In the genomic region with DNA sequence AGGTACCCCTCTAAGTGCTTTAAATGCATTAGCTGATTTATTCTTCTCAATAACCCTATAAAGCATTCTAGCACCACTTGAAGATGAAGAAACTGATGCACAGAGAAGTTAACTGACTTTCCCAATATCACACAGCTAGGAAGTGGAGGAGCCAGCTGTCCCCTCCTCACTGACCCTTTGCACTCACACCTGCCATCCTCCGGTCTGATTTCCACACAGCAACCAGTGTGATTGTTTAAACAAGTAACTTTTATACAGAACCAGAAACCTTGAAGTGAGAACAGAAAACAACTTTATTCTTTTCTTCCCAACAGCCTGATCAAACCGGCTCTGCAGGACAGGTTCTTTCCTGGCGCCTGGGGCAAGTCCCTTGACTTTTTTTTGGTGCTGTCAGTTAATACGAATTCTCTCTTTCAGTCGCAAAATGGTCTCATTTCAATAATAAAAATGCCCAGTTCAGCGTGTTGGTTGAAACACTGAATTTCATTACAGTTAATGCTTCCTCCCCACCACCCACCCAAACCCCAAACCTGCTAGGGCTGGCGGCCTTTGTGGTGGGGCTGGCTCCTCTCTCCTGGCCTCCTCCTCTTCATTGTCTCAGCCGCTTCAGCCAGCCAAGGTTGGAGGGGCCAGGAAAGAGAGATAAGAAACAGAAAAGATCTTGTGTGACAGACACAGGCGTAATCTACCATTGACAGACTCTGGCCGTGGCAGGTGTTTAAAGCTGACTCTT, we compare ENCODE assay signal across 10 cellular contexts. TPM values are rescaled to one million over a fixed set of nuclear protein-coding genes. Genes with fewer than 3 reads are reported as not detected.
A peak's percentile ranks its signal among the peaks of the same experiment; 100 is the strongest.
DNase-seq lines count a peak whose midpoint lies in the region; ATAC-seq and TF ChIP-seq lines count a peak whose summit lies in the region.
"Had no signal": no experiment of that assay in that cellular context is flagged by ENCODE, and none has a peak within 500 bp of the region (broad histone marks: within the 10 kb centered on the region; RNA-seq: fewer than 3 reads in every experiment).

No MANE protein-coding gene starts in this region.

- ATAC-seq in GM21390 (IDR thresholded peaks at IDR 0.05; ENCODE audit: unreplicated experiment) (peak; percentile 68), heart left ventricle (no peak), GM21737 (IDR thresholded peaks at IDR 0.05; ENCODE audit: unreplicated experiment) (no peak)
- ATAC-seq: Panc1 had no signal

- DNase-seq in GM12865 (ENCODE audit: low read depth) (peak; percentile 53), HPDE6-E6E7 (ENCODE audit: extremely low spot score) (peak; percentile 22), hepatocyte (ENCODE audit: low spot score) (no peak), heart left ventricle (no peak), AG20443 (ENCODE audit: low spot score) (no peak), NCI-H526 (lab: John Stamatoyannopoulos, UW) (no peak)

- H3K27ac ChIP-seq in hepatocyte: peak overlapping the region; percentile 71
- H3K27ac ChIP-seq in heart left ventricle: no peak overlapping the region
- H3K27ac ChIP-seq: neutrophil had no signal

- TF ChIP-seq CTCF in GM12865 (IDR thresholded peaks at IDR 0.05; ENCODE audit: insufficient read depth, low read depth, low read length, missing control alignments) (no peak), hepatocyte (IDR thresholded peaks at IDR 0.05; ENCODE audit: poor library complexity) (no peak), heart left ventricle (IDR thresholded peaks at IDR 0.05) (no peak)

- no peak for TF ChIP-seq POLR2A in heart left ventricle (IDR thresholded peaks at IDR 0.05)

- H3K9me2 ChIP-seq in hepatocyte (replicated peaks; ENCODE audit: insufficient read depth): no peaks in the 10 kb centered on the region

- no peak overlapping the region for H3K4me3 ChIP-seq in GM12865 (ENCODE audit: low read depth, low read length)
- H3K4me3 ChIP-seq in hepatocyte: no peak overlapping the region
- H3K4me3 ChIP-seq in heart left ventricle: no peak overlapping the region

- H3K27me3 ChIP-seq in hepatocyte (no peaks in the 10 kb centered on the region), heart left ventricle (peaks cover 0 to 9% (median 0%) of the 10 kb centered on the region in 9 donors)
- H3K27me3 ChIP-seq: neutrophil had no signal

- H3K4me1 ChIP-seq in hepatocyte (ENCODE audit: insufficient read depth) (peaks cover 4% of the 10 kb centered on the region), heart left ventricle (peaks cover 0 to 7% (median 0%) of the 10 kb centered on the region in 12 donors)

- no peaks in the 10 kb centered on the region for H4K20me1 ChIP-seq in hepatocyte (ENCODE audit: insufficient read depth, poor library complexity, severe bottlenecking)

- no peaks in the 10 kb centered on the region for H3K9me3 ChIP-seq in hepatocyte (ENCODE audit: low read depth)
- H3K9me3 ChIP-seq in heart left ventricle: peaks cover 0 to 6% (median 0%) of the 10 kb centered on the region in 12 donors
- H3K9me3 ChIP-seq: neutrophil had no signal

- WGBS in hepatocyte (ENCODE audit: low lambda C conversion rate, missing lambda C conversion rate): 35% methylated on average over 10 of the region's 10 CpGs
- WGBS in heart left ventricle, 4 donors: 61 to 67% (median 63%) methylated on average over 10 of the region's 10 CpGs

- H3K36me3 ChIP-seq in hepatocyte (replicated peaks; ENCODE audit: insufficient read depth, low read depth): no peaks in the 10 kb centered on the region
- no peaks in the 10 kb centered on the region for H3K36me3 ChIP-seq in heart left ventricle
- H3K36me3 ChIP-seq: neutrophil had no signal

- no peak overlapping the region for H2AFZ ChIP-seq in hepatocyte

- peak overlapping the region; percentile 62 for H3K4me2 ChIP-seq in hepatocyte

- no peaks in the 10 kb centered on the region for H3K79me2 ChIP-seq in hepatocyte

- intact Hi-C loops in heart left ventricle (cut with DNase I): no loop called here

RNA-seq across cellular contexts. Expression of a gene that starts 26.4 kb away (rescaled TPM):
- total RNA-seq in hepatocyte (16.0 and 16.1 TPM in 2 replicates), heart left ventricle (10 to 100 TPM in 2 of 9 donors, 1 to 10 TPM in 7; 3.4 to 14.1 (median 6.0) TPM)
- polyA plus RNA-seq in hepatocyte (3.6 and 5.1 TPM in 2 replicates), heart left ventricle (1 to 10 TPM; 1.2 to 2.6 TPM)

Comparison
In these comparisons a context has a peak if more than half of its experiments do, and no peak if none do; other contexts are left out.
1. DNase-seq: peak in GM12865 (single experiment) and HPDE6-E6E7 (single experiment); none in hepatocyte (single experiment), heart left ventricle (0 of 5), AG20443 (single experiment) and NCI-H526 (0 of 2).